ENCODE assay signal across 13 cellular contexts in genomic region chr17:63984206-63984605, GRCh38. TPM values are rescaled to one million over a fixed set of nuclear protein-coding genes. Genes with fewer than 3 reads are reported as not detected.
A peak's percentile ranks its signal among the peaks of the same experiment; 100 is the strongest.
DNase-seq lines count a peak whose midpoint lies in the region; ATAC-seq and TF ChIP-seq lines count a peak whose summit lies in the region.
"Had no signal": no experiment of that assay in that cellular context is flagged by ENCODE, and none has a peak within 500 bp of the region (broad histone marks: within the 10 kb centered on the region; RNA-seq: fewer than 3 reads in every experiment).

No MANE protein-coding gene starts in this region.

- H3K4me3 Mint-ChIP-seq in T-helper 17 cell, result no peak overlapping the region
- no peak overlapping the region for H3K4me3 Mint-ChIP-seq in stimulated activated effector memory CD8-positive, alpha-beta T cell treated with anti-CD3 and anti-CD28 coated beads, Interleukin-12 subunit alpha, Interleukin-12 subunit beta, amount 100 ng/mL, for 72 hours
- no peak overlapping the region for H3K4me3 Mint-ChIP-seq in activated naive CD8-positive, alpha-beta T cell treated with anti-CD3 and anti-CD28 coated beads for 36 hours
- no peak overlapping the region for H3K4me3 Mint-ChIP-seq in activated CD4-positive, alpha-beta T cell treated with anti-CD3 and anti-CD28 coated beads, Interleukin-2, amount 10 ng/mL, durations not matched to agents 24 days and 14 days
- H3K4me3 Mint-ChIP-seq: neural progenitor cell had no signal

- no peaks in the 10 kb centered on the region for H3K9me3 ChIP-seq in T-helper 17 cell (ENCODE audit: control insufficient read depth, low read length, poor library complexity, severe bottlenecking)
- H3K9me3 ChIP-seq: adrenal gland had no signal

- peak overlapping the region; percentile 71 for H3K27ac Mint-ChIP-seq in T-helper 17 cell
- peak overlapping the region; percentile 91 for H3K27ac Mint-ChIP-seq in stimulated activated effector memory CD8-positive, alpha-beta T cell treated with anti-CD3 and anti-CD28 coated beads, Interleukin-12 subunit alpha, Interleukin-12 subunit beta, amount 100 ng/mL, for 72 hours
- no peak overlapping the region for H3K27ac Mint-ChIP-seq in activated naive CD8-positive, alpha-beta T cell treated with anti-CD3 and anti-CD28 coated beads for 36 hours
- no peak overlapping the region for H3K27ac Mint-ChIP-seq in activated CD4-positive, alpha-beta T cell treated with anti-CD3 and anti-CD28 coated beads, Interleukin-2, amount 10 ng/mL, durations not matched to agents 24 days and 14 days
- H3K27ac Mint-ChIP-seq: neural progenitor cell had no signal

- no peak for TF ChIP-seq CTCF in fibroblast of pulmonary artery (IDR thresholded peaks at IDR 0.05; ENCODE audit: low read length, missing control alignments)

- no peaks in the 10 kb centered on the region for H3K36me3 Mint-ChIP-seq in T-helper 17 cell (ENCODE audit: low read depth)
- H3K36me3 Mint-ChIP-seq in stimulated activated effector memory CD8-positive, alpha-beta T cell treated with anti-CD3 and anti-CD28 coated beads, Interleukin-12 subunit alpha, Interleukin-12 subunit beta, amount 100 ng/mL, for 72 hours, result peaks cover 10% of the 10 kb centered on the region
- no peaks in the 10 kb centered on the region for H3K36me3 Mint-ChIP-seq in activated naive CD8-positive, alpha-beta T cell treated with anti-CD3 and anti-CD28 coated beads for 36 hours
- peaks cover 6% of the 10 kb centered on the region for H3K36me3 Mint-ChIP-seq in activated CD4-positive, alpha-beta T cell treated with anti-CD3 and anti-CD28 coated beads, Interleukin-2, amount 10 ng/mL, durations not matched to agents 24 days and 14 days (ENCODE audit: low read depth)
- H3K36me3 Mint-ChIP-seq: neural progenitor cell had no signal

- no peaks in the 10 kb centered on the region for H3K9me3 Mint-ChIP-seq in stimulated activated effector memory CD8-positive, alpha-beta T cell treated with anti-CD3 and anti-CD28 coated beads, Interleukin-12 subunit alpha, Interleukin-12 subunit beta, amount 100 ng/mL, for 72 hours
- H3K9me3 Mint-ChIP-seq in activated naive CD8-positive, alpha-beta T cell treated with anti-CD3 and anti-CD28 coated beads for 36 hours, result peaks cover 6% of the 10 kb centered on the region
- peaks cover 11% of the 10 kb centered on the region for H3K9me3 Mint-ChIP-seq in activated CD4-positive, alpha-beta T cell treated with anti-CD3 and anti-CD28 coated beads, Interleukin-2, amount 10 ng/mL, durations not matched to agents 24 days and 14 days

- no peak for ATAC-seq in T-helper 17 cell
- ATAC-seq in stimulated activated effector memory CD8-positive, alpha-beta T cell treated with anti-CD3 and anti-CD28 coated beads, Interleukin-12 subunit alpha, Interleukin-12 subunit beta, amount 100 ng/mL, for 72 hours, result no peak
- ATAC-seq in GM18909 (IDR thresholded peaks at IDR 0.05; ENCODE audit: poor library complexity, unreplicated experiment), result no peak

- peak; percentile 48 for DNase-seq in AG20443 (ENCODE audit: low spot score)
- no peak for DNase-seq in T-helper 17 cell
- DNase-seq in fibroblast of pulmonary artery (ENCODE audit: low read depth), result peak; percentile 29
- no peak for DNase-seq in stimulated activated effector memory CD8-positive, alpha-beta T cell treated with anti-CD3 and anti-CD28 coated beads, Interleukin-12 subunit alpha, Interleukin-12 subunit beta, amount 100 ng/mL, for 72 hours (ENCODE audit: low spot score in 2 of 2)
- DNase-seq in activated naive CD8-positive, alpha-beta T cell treated with anti-CD3 and anti-CD28 coated beads for 36 hours, result no peak
- no peak for DNase-seq in stimulated activated CD4-positive, alpha-beta T cell treated with anti-CD3 and anti-CD28 coated beads, Interleukin-4, amount 100 ng/mL, for 4 hours
- DNase-seq in activated CD4-positive, alpha-beta T cell treated with anti-CD3 and anti-CD28 coated beads, Interleukin-2, amount 10 ng/mL, durations not matched to agents 24 days and 14 days, result no peak
- DNase-seq: NCI-H2171 treated with DMSO at 0.1 percent for 48 hours had no signal

- intact Hi-C loops in activated CD4-positive, alpha-beta T cell treated with anti-CD3 and anti-CD28 coated beads, Interleukin-2, amount 10 ng/mL, durations not matched to agents 24 days and 14 days (cut with micrococcal nuclease), result loop anchor here (2.0 kb wide), 1 partner anchor 37 kb away; no protein-coding TSS in a partner anchor

- H3K4me1 Mint-ChIP-seq in T-helper 17 cell, result peaks cover 21% of the 10 kb centered on the region
- H3K4me1 Mint-ChIP-seq in stimulated activated effector memory CD8-positive, alpha-beta T cell treated with anti-CD3 and anti-CD28 coated beads, Interleukin-12 subunit alpha, Interleukin-12 subunit beta, amount 100 ng/mL, for 72 hours, result peaks cover 26% of the 10 kb centered on the region
- peaks cover 17% of the 10 kb centered on the region for H3K4me1 Mint-ChIP-seq in activated naive CD8-positive, alpha-beta T cell treated with anti-CD3 and anti-CD28 coated beads for 36 hours
- peaks cover 18% of the 10 kb centered on the region for H3K4me1 Mint-ChIP-seq in activated CD4-positive, alpha-beta T cell treated with anti-CD3 and anti-CD28 coated beads, Interleukin-2, amount 10 ng/mL, durations not matched to agents 24 days and 14 days

- no peaks in the 10 kb centered on the region for H3K27me3 Mint-ChIP-seq in T-helper 17 cell
- H3K27me3 Mint-ChIP-seq in activated naive CD8-positive, alpha-beta T cell treated with anti-CD3 and anti-CD28 coated beads for 36 hours, result no peaks in the 10 kb centered on the region
- peaks cover 3% of the 10 kb centered on the region for H3K27me3 Mint-ChIP-seq in activated CD4-positive, alpha-beta T cell treated with anti-CD3 and anti-CD28 coated beads, Interleukin-2, amount 10 ng/mL, durations not matched to agents 24 days and 14 days

- no peak overlapping the region for H3K4me3 ChIP-seq in fibroblast of pulmonary artery (replicated peaks; ENCODE audit: low read depth, low read length)
- H3K4me3 ChIP-seq: adrenal gland, hepatocyte, neural progenitor cell had no signal

RNA-seq across cellular contexts. Expression of gene SCN4A, which starts 11.5 kb away (rescaled TPM):
- total RNA-seq in T-helper 17 cell, result under 1 TPM; 0.02 to 0.16 TPM
- under 1 TPM; 0.14 to 0.31 TPM for total RNA-seq in activated naive CD8-positive, alpha-beta T cell treated with anti-CD3 and anti-CD28 coated beads for 36 hours
- total RNA-seq in activated CD4-positive, alpha-beta T cell treated with anti-CD3 and anti-CD28 coated beads, Interleukin-2, amount 10 ng/mL, durations not matched to agents 24 days and 14 days, result 0.05 and 0.40 TPM in 2 replicates
- total RNA-seq: M059J had no signal

RNA-seq across cellular contexts. Expression of gene PRR29, which starts 13.9 kb away (rescaled TPM):
- total RNA-seq in T-helper 17 cell, result 1 to 10 TPM; 1.7 to 3.3 TPM
- under 1 TPM; 0.36 to 0.93 TPM for total RNA-seq in activated naive CD8-positive, alpha-beta T cell treated with anti-CD3 and anti-CD28 coated beads for 36 hours
- total RNA-seq in activated CD4-positive, alpha-beta T cell treated with anti-CD3 and anti-CD28 coated beads, Interleukin-2, amount 10 ng/mL, durations not matched to agents 24 days and 14 days, result 0.12 and 0.47 TPM in 2 replicates

RNA-seq across cellular contexts. Expression of gene ICAM2, which starts 36.2 kb away (rescaled TPM):
- total RNA-seq in T-helper 17 cell, result 100 to 1,000 TPM; 113 to 115 TPM
- 10 to 100 TPM; 52.9 to 54.5 TPM for total RNA-seq in activated naive CD8-positive, alpha-beta T cell treated with anti-CD3 and anti-CD28 coated beads for 36 hours
- total RNA-seq in activated CD4-positive, alpha-beta T cell treated with anti-CD3 and anti-CD28 coated beads, Interleukin-2, amount 10 ng/mL, durations not matched to agents 24 days and 14 days, result 62.2 TPM in 2 replicates

RNA-seq across cellular contexts. Expression of gene CD79B, which starts 52.1 kb away (rescaled TPM):
- total RNA-seq in T-helper 17 cell, result 10 to 100 TPM; 19.5 to 31.1 TPM
- 10 to 100 TPM; 28.8 to 30.5 TPM for total RNA-seq in activated naive CD8-positive, alpha-beta T cell treated with anti-CD3 and anti-CD28 coated beads for 36 hours
- total RNA-seq in activated CD4-positive, alpha-beta T cell treated with anti-CD3 and anti-CD28 coated beads, Interleukin-2, amount 10 ng/mL, durations not matched to agents 24 days and 14 days, result 24.4 and 29.2 TPM in 2 replicates

Comparison
In these comparisons a context has a peak if more than half of its experiments do, and no peak if none do; other contexts are left out.
1. DNase-seq: peak in AG20443 (single experiment) and fibroblast of pulmonary artery (single experiment); none in T-helper 17 cell (0 of 3), stimulated activated effector memory CD8-positive, alpha-beta T cell treated with anti-CD3 and anti-CD28 coated beads, Interleukin-12 subunit alpha, Interleukin-12 subunit beta, amount 100 ng/mL, for 72 hours (0 of 2), activated naive CD8-positive, alpha-beta T cell treated with anti-CD3 and anti-CD28 coated beads for 36 hours (single experiment), stimulated activated CD4-positive, alpha-beta T cell treated with anti-CD3 and anti-CD28 coated beads, Interleukin-4, amount 100 ng/mL, for 4 hours (0 of 2) and activated CD4-positive, alpha-beta T cell treated with anti-CD3 and anti-CD28 coated beads, Interleukin-2, amount 10 ng/mL, durations not matched to agents 24 days and 14 days (single experiment).
2. H3K27ac Mint-ChIP-seq: peak in T-helper 17 cell (single experiment) and stimulated activated effector memory CD8-positive, alpha-beta T cell treated with anti-CD3 and anti-CD28 coated beads, Interleukin-12 subunit alpha, Interleukin-12 subunit beta, amount 100 ng/mL, for 72 hours (single experiment); none in activated naive CD8-positive, alpha-beta T cell treated with anti-CD3 and anti-CD28 coated beads for 36 hours (single experiment) and activated CD4-positive, alpha-beta T cell treated with anti-CD3 and anti-CD28 coated beads, Interleukin-2, amount 10 ng/mL, durations not matched to agents 24 days and 14 days (single experiment).